Comparison of ENCODE assay signal across 16 cellular contexts in the genomic region with DNA sequence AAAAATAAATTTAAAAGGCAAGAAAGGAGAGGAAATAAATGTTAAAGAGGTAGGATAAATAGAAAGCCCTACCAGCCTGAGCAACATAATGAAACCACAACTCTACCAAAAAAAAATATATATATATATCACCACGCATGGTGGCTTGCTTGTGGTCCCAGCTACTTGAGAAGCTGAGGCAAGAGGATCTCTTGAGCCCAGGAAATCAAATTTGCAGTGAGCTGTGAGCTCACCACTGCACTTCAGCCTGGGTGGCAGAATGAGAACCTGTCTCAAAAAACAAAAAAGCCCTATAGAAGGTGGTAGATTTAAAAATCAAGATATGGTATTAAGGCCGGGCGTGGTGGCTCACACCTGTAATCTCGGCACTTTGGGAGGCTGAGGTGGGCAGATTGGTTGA. TPM values are rescaled to one million over a fixed set of nuclear protein-coding genes. Genes with fewer than 3 reads are reported as not detected.
DNase-seq lines count a peak whose midpoint lies in the region; ATAC-seq, FAIRE-seq and TF ChIP-seq lines count a peak whose summit lies in the region.
"Had no signal": no experiment of that assay in that cellular context is flagged by ENCODE, and none has a peak within 500 bp of the region (broad histone marks: within the 10 kb centered on the region; RNA-seq: fewer than 3 reads in every experiment).

No MANE protein-coding gene starts in this region.

- no peak for FAIRE-seq in D721Med (lab: Jason Lieb, UNC)
- FAIRE-seq: G401.6 had no signal

- H3K27me3 Mint-ChIP-seq in activated CD4-positive, alpha-beta T cell treated with anti-CD3 and anti-CD28 coated beads, Interleukin-2, amount 10 ng/mL, durations not matched to agents 7 days and 5 days: no peaks in the 10 kb centered on the region
- H3K27me3 Mint-ChIP-seq in CD4-positive, alpha-beta memory T cell: no peaks in the 10 kb centered on the region
- no peaks in the 10 kb centered on the region for H3K27me3 Mint-ChIP-seq in T-helper 2 cell treated with Interferon-gamma antibody and Interleukin-4, amounts not matched to agents 5 μg/mL and 100 μg/mL, for 36 hours (ENCODE audit: low read depth)
- no peaks in the 10 kb centered on the region for H3K27me3 Mint-ChIP-seq in natural killer cell (ENCODE audit: low read depth in 2 of 2)

- no peaks in the 10 kb centered on the region for H3K27me3 ChIP-seq in CD4-positive, alpha-beta memory T cell (ENCODE audit: insufficient read depth, low read length)
- H3K27me3 ChIP-seq: BE2C had no signal

- POLR2A ChIA-PET in activated CD4-positive, alpha-beta T cell treated with anti-CD3 and anti-CD28 coated beads, Interleukin-2, amount 10 ng/mL, durations not matched to agents 7 days and 5 days (lab: Charles Lee): no interaction called here
- POLR2A ChIA-PET in CD4-positive, alpha-beta memory T cell (lab: Charles Lee; ENCODE audit: partially characterized antibody): interaction anchor here (0.6 to 3.4 kb wide), 2 partner anchors 11 to 65 kb away, joined by 3 to 59 read pairs; a partner anchor contains a TSS

- H3K4me3 ChIP-seq in CD4-positive, alpha-beta memory T cell (ENCODE audit: low read length in 2 of 2): no peak overlapping the region

- H3K36me3 ChIP-seq in CD4-positive, alpha-beta memory T cell (ENCODE audit: insufficient read depth, low read length): no peaks in the 10 kb centered on the region
- H3K36me3 ChIP-seq: BE2C had no signal

- DNase-seq in activated CD4-positive, alpha-beta T cell treated with anti-CD3 and anti-CD28 coated beads, Interleukin-2, amount 10 ng/mL, durations not matched to agents 7 days and 5 days: no peak
- DNase-seq in activated CD4-positive, alpha-beta T cell treated with anti-CD3 and anti-CD28 coated beads for 48 hours: no peak
- DNase-seq in CD4-positive, alpha-beta memory T cell: no peak
- no peak for DNase-seq in T-helper 2 cell treated with Interferon-gamma antibody and Interleukin-4, amounts not matched to agents 5 μg/mL and 100 μg/mL, for 36 hours (ENCODE audit: low spot score)
- no peak for DNase-seq in natural killer cell
- no peak for DNase-seq in cortex of kidney (lab: John Stamatoyannopoulos, UW)
- DNase-seq in D721Med (ENCODE audit: insufficient read length, low spot score): no peak
- no peak for DNase-seq in NCI-H2171 (lab: John Stamatoyannopoulos, UW)
- DNase-seq: BE2C, H9, NCI-H1417, NCI-H1930, NCI-H345, NCI-H526 had no signal

- peak; percentile 62 to 66 (median 62) for ATAC-seq in natural killer cell

- H3K27ac ChIP-seq in CD4-positive, alpha-beta memory T cell (ENCODE audit: low read depth, low read length): no peak overlapping the region
- H3K27ac ChIP-seq: KMS-11 had no signal

- H3K4me1 ChIP-seq in CD4-positive, alpha-beta memory T cell (ENCODE audit: insufficient read depth, low read length): peaks cover 33% of the 10 kb centered on the region
- H3K4me1 ChIP-seq: BE2C had no signal

- no peaks in the 10 kb centered on the region for H3K9me3 Mint-ChIP-seq in activated CD4-positive, alpha-beta T cell treated with anti-CD3 and anti-CD28 coated beads, Interleukin-2, amount 10 ng/mL, durations not matched to agents 7 days and 5 days
- H3K9me3 Mint-ChIP-seq in CD4-positive, alpha-beta memory T cell: peaks cover 0 to 2% (median 0%) of the 10 kb centered on the region in 8 donors
- H3K9me3 Mint-ChIP-seq in T-helper 2 cell treated with Interferon-gamma antibody and Interleukin-4, amounts not matched to agents 5 μg/mL and 100 μg/mL, for 36 hours: no peaks in the 10 kb centered on the region
- H3K9me3 Mint-ChIP-seq in natural killer cell: no peaks in the 10 kb centered on the region
- H3K9me3 Mint-ChIP-seq: H9 had no signal

- no peaks in the 10 kb centered on the region for H3K9me3 ChIP-seq in CD4-positive, alpha-beta memory T cell (ENCODE audit: control insufficient read depth in 1 of 2, low read length in 2 of 2)
- H3K9me3 ChIP-seq: BE2C had no signal

- no peak for TF ChIP-seq CTCF in natural killer cell (IDR thresholded peaks at IDR 0.05)
- no peak for TF ChIP-seq CTCF in D721Med (IDR thresholded peaks at IDR 0.05; ENCODE audit: insufficient read depth, missing control alignments)

- peaks cover 47% of the 10 kb centered on the region for H3K4me1 Mint-ChIP-seq in activated CD4-positive, alpha-beta T cell treated with anti-CD3 and anti-CD28 coated beads, Interleukin-2, amount 10 ng/mL, durations not matched to agents 7 days and 5 days
- peaks cover 24 to 55% (median 34%) of the 10 kb centered on the region in 4 donors for H3K4me1 Mint-ChIP-seq in CD4-positive, alpha-beta memory T cell
- H3K4me1 Mint-ChIP-seq in T-helper 2 cell treated with Interferon-gamma antibody and Interleukin-4, amounts not matched to agents 5 μg/mL and 100 μg/mL, for 36 hours (ENCODE audit: low read depth): peaks cover 37% of the 10 kb centered on the region
- H3K4me1 Mint-ChIP-seq in natural killer cell: peaks cover 25 to 42% of the 10 kb centered on the region in 2 donors
- H3K4me1 Mint-ChIP-seq: H9 had no signal

- intact Hi-C loops in CD4-positive, alpha-beta memory T cell (cut with micrococcal nuclease): loop anchor here (10.0 kb wide), 1 partner anchor 1108 kb away; a partner anchor contains a TSS
- intact Hi-C loops in natural killer cell (cut with micrococcal nuclease): no loop called here

- H3K4me3 Mint-ChIP-seq in activated CD4-positive, alpha-beta T cell treated with anti-CD3 and anti-CD28 coated beads, Interleukin-2, amount 10 ng/mL, durations not matched to agents 7 days and 5 days: no peak overlapping the region
- peak overlapping the region in 3 of 8 donors; percentile 10 to 40 (median 32) for H3K4me3 Mint-ChIP-seq in CD4-positive, alpha-beta memory T cell
- peak overlapping the region; percentile 29 for H3K4me3 Mint-ChIP-seq in T-helper 2 cell treated with Interferon-gamma antibody and Interleukin-4, amounts not matched to agents 5 μg/mL and 100 μg/mL, for 36 hours
- H3K4me3 Mint-ChIP-seq in natural killer cell: peak overlapping the region; percentile 67
- H3K4me3 Mint-ChIP-seq: H9 had no signal

- H3K27ac Mint-ChIP-seq in activated CD4-positive, alpha-beta T cell treated with anti-CD3 and anti-CD28 coated beads, Interleukin-2, amount 10 ng/mL, durations not matched to agents 7 days and 5 days: peak overlapping the region; percentile 82
- H3K27ac Mint-ChIP-seq in CD4-positive, alpha-beta memory T cell: peak overlapping the region in 5 of 7 donors; percentile 48 to 96 (median 84)
- H3K27ac Mint-ChIP-seq in T-helper 2 cell treated with Interferon-gamma antibody and Interleukin-4, amounts not matched to agents 5 μg/mL and 100 μg/mL, for 36 hours: peak overlapping the region; percentile 36
- peak overlapping the region; percentile 82 to 88 for H3K27ac Mint-ChIP-seq in natural killer cell
- H3K27ac Mint-ChIP-seq: H9 had no signal

- CTCF ChIA-PET in activated CD4-positive, alpha-beta T cell treated with anti-CD3 and anti-CD28 coated beads, Interleukin-2, amount 10 ng/mL, durations not matched to agents 7 days and 5 days (lab: Charles Lee): no interaction called here
- CTCF ChIA-PET in CD4-positive, alpha-beta memory T cell (lab: Charles Lee; ENCODE audit: partially characterized antibody): interaction anchor here (1.9 kb wide), 1 partner anchor 97 kb away, joined by 4 read pairs; no protein-coding TSS in a partner anchor

- peaks cover 62% of the 10 kb centered on the region for H3K36me3 Mint-ChIP-seq in activated CD4-positive, alpha-beta T cell treated with anti-CD3 and anti-CD28 coated beads, Interleukin-2, amount 10 ng/mL, durations not matched to agents 7 days and 5 days (ENCODE audit: low read depth)
- H3K36me3 Mint-ChIP-seq in CD4-positive, alpha-beta memory T cell: peaks cover 7 to 16% of the 10 kb centered on the region in 2 donors
- peaks cover 66% of the 10 kb centered on the region for H3K36me3 Mint-ChIP-seq in T-helper 2 cell treated with Interferon-gamma antibody and Interleukin-4, amounts not matched to agents 5 μg/mL and 100 μg/mL, for 36 hours (ENCODE audit: low read depth)
- H3K36me3 Mint-ChIP-seq in natural killer cell: peaks cover 7% of the 10 kb centered on the region

RNA-seq across cellular contexts. Expression of a gene that starts 10.5 kb away (rescaled TPM):
- total RNA-seq in activated CD4-positive, alpha-beta T cell treated with anti-CD3 and anti-CD28 coated beads, Interleukin-2, amount 10 ng/mL, durations not matched to agents 7 days and 5 days: 100 to 1,000 TPM; 161 to 180 TPM
- total RNA-seq in CD4-positive, alpha-beta memory T cell: 10 to 100 TPM; 53.2 to 57.6 TPM
- polyA plus RNA-seq in CD4-positive, alpha-beta memory T cell: 100 to 1,000 TPM; 115 to 116 TPM
- 100 to 1,000 TPM in 1 of 3 donors, 10 to 100 TPM in 2; 70.7 to 101 (median 81.4) TPM for total RNA-seq in natural killer cell
